ENCODE assay signal across 9 cellular contexts in genomic region chrX:71534773-71535544, GRCh38. TPM values are rescaled to one million over a fixed set of nuclear protein-coding genes. Genes with fewer than 3 reads are reported as not detected.
A peak's percentile ranks its signal among the peaks of the same experiment; 100 is the strongest.
DNase-seq lines count a peak whose midpoint lies in the region; ATAC-seq, FAIRE-seq and TF ChIP-seq lines count a peak whose summit lies in the region.
"Had no signal": no experiment of that assay in that cellular context is flagged by ENCODE, and none has a peak within 500 bp of the region (broad histone marks: within the 10 kb centered on the region; RNA-seq: fewer than 3 reads in every experiment).

No MANE protein-coding gene starts in this region.

- no peak for TF ChIP-seq CTCF in HepG2 (CRISPR knock-in tag; IDR thresholded peaks at IDR 0.05)
- no peak for TF ChIP-seq CTCF in thoracic aorta (IDR thresholded peaks at IDR 0.05)

- H3K9me3 ChIP-seq in HepG2 (ENCODE audit: low read length), result no peaks in the 10 kb centered on the region
- H3K9me3 ChIP-seq in thoracic aorta, result no peaks in the 10 kb centered on the region

- H3K4me3 ChIP-seq in HepG2 (replicated peaks in 1 of 3; ENCODE audit: insufficient read depth in 1 of 3, low read depth in 2 of 3, low read length in 3 of 3) (peak overlapping the region; percentile 71 to 83 (median 72)), thoracic aorta (peak overlapping the region; percentile 93)

- WGBS in HepG2 (ENCODE audit: low lambda C conversion rate), result under 1% methylated on average over 9 of the region's 9 CpGs

- DNase-seq in activated CD4-positive, alpha-beta T cell treated with anti-CD3 and anti-CD28 coated beads, Interleukin-2, amount 10 ng/mL, durations not matched to agents 7 days and 5 days, result no peak
- DNase-seq in activated CD4-positive, alpha-beta T cell treated with anti-CD3 and anti-CD28 coated beads, Interleukin-2, amount 50 U/mL, for 4 hours, result no peak
- DNase-seq in activated naive CD8-positive, alpha-beta T cell treated with anti-CD3 and anti-CD28 coated beads, Interleukin-2, amount 10 ng/mL, durations not matched to agents 7 days and 5 days, result no peak
- peak; percentile 13 for DNase-seq in HepG2 (ENCODE audit: low spot score)
- no peak for DNase-seq in thoracic aorta (ENCODE audit: low spot score)
- no peak for DNase-seq in GM03348 (ENCODE audit: low spot score)
- DNase-seq in NCI-H2107 treated with DMSO at 0.1 percent for 48 hours (lab: John Stamatoyannopoulos, UW; ENCODE audit: unreplicated experiment), result no peak
- DNase-seq: SIG-M5 had no signal

- H3K27me3 Mint-ChIP-seq in activated CD4-positive, alpha-beta T cell treated with anti-CD3 and anti-CD28 coated beads, Interleukin-2, amount 10 ng/mL, durations not matched to agents 7 days and 5 days, result no peaks in the 10 kb centered on the region
- H3K27me3 Mint-ChIP-seq in activated naive CD8-positive, alpha-beta T cell treated with anti-CD3 and anti-CD28 coated beads, Interleukin-2, amount 10 ng/mL, durations not matched to agents 7 days and 5 days, result no peaks in the 10 kb centered on the region

- no peak for ATAC-seq in activated naive CD8-positive, alpha-beta T cell treated with anti-CD3 and anti-CD28 coated beads, Interleukin-2, amount 10 ng/mL, durations not matched to agents 7 days and 5 days (ENCODE audit: low read depth)
- ATAC-seq in HepG2 (no peak), thoracic aorta (ENCODE audit: insufficient number of reproducible peaks, low FRiP score, low read depth) (no peak), GM19467 (IDR thresholded peaks at IDR 0.05; ENCODE audit: unreplicated experiment) (no peak)

- peaks cover 47% of the 10 kb centered on the region for H3K36me3 Mint-ChIP-seq in activated CD4-positive, alpha-beta T cell treated with anti-CD3 and anti-CD28 coated beads, Interleukin-2, amount 10 ng/mL, durations not matched to agents 7 days and 5 days (ENCODE audit: low read depth)
- H3K36me3 Mint-ChIP-seq in activated naive CD8-positive, alpha-beta T cell treated with anti-CD3 and anti-CD28 coated beads, Interleukin-2, amount 10 ng/mL, durations not matched to agents 7 days and 5 days, result peaks cover 25% of the 10 kb centered on the region

- CTCF ChIA-PET in activated CD4-positive, alpha-beta T cell treated with anti-CD3 and anti-CD28 coated beads, Interleukin-2, amount 10 ng/mL, durations not matched to agents 7 days and 5 days (lab: Charles Lee), result interaction anchor here (0.6 to 1.3 kb wide), 4 partner anchors 9 to 80 kb away, joined by 3 to 6 read pairs (median 4); no protein-coding TSS in a partner anchor
- CTCF ChIA-PET in HepG2 (lab: Yijun Ruan, JAX; ENCODE audit: low intra/inter-chr PET ratio, low total read pairs), result no interaction called here

- H3K27ac ChIP-seq in HepG2 (ENCODE audit: extremely low read length, insufficient read depth, low read length) (peak overlapping the region; percentile 82), thoracic aorta (peak overlapping the region; percentile 84 to 88)

- peaks cover 51% of the 10 kb centered on the region for H4K20me1 ChIP-seq in HepG2 (ENCODE audit: insufficient read depth, low read length)

- H3K79me2 ChIP-seq in HepG2 (ENCODE audit: insufficient read depth, low read length), result peaks cover 64% of the 10 kb centered on the region

- in situ Hi-C loops in HepG2 (cut with HindIII; ENCODE audit: extremely low pct_ligation_motif_present, low pct_unique_long_range_greater_than_20kb), result no loop called here

- H3K36me3 ChIP-seq in HepG2 (replicated peaks in 1 of 2; ENCODE audit: control insufficient read depth in 1 of 2, insufficient read depth in 2 of 2, low read length in 2 of 2) (peaks cover 1 to 9% of the 10 kb centered on the region in 2 experiments; a peak in 4 of 5 replicates), thoracic aorta (no peaks in the 10 kb centered on the region)

- peak; percentile 64 for FAIRE-seq in HepG2 (lab: Jason Lieb, UNC)

- H3K4me2 ChIP-seq in HepG2 (ENCODE audit: low read depth, low read length), result peak overlapping the region; percentile 76

- no peaks in the 10 kb centered on the region; a peak in 1 of 5 replicates for H3K27me3 ChIP-seq in HepG2 (ENCODE audit: control insufficient read depth in 1 of 2, insufficient read depth in 2 of 2, low read length in 2 of 2)
- H3K27me3 ChIP-seq in thoracic aorta (replicated peaks; ENCODE audit: insufficient read depth), result no peaks in the 10 kb centered on the region

- no peak for TF ChIP-seq RAD21 in HepG2 (CRISPR knock-in tag; IDR thresholded peaks at IDR 0.05)

- peak overlapping the region; percentile 93 for H3K9ac ChIP-seq in HepG2 (ENCODE audit: insufficient read depth, low read depth, low read length)

- H3K4me1 ChIP-seq in HepG2 (ENCODE audit: insufficient read depth, low read length) (peaks cover 47% of the 10 kb centered on the region), thoracic aorta (ENCODE audit: control insufficient read depth in 1 of 2, low read depth in 2 of 2) (peaks cover 11 to 37% of the 10 kb centered on the region in 2 donors)

- POLR2A ChIA-PET in activated CD4-positive, alpha-beta T cell treated with anti-CD3 and anti-CD28 coated beads, Interleukin-2, amount 10 ng/mL, durations not matched to agents 7 days and 5 days (lab: Charles Lee), result interaction anchor here (0.9 kb wide), 1 partner anchor 252 kb away, joined by 5 read pairs; the partner anchor contains the start of gene NONO
- POLR2A ChIA-PET in activated naive CD8-positive, alpha-beta T cell treated with anti-CD3 and anti-CD28 coated beads, Interleukin-2, amount 10 ng/mL, durations not matched to agents 7 days and 5 days (lab: Charles Lee), result interaction anchor here (0.6 to 5.2 kb wide), 16 partner anchors 9 to 467 kb away, joined by 3 to 45 read pairs (median 6); partner anchors contain the start of genes CXCR3, MED12, NONO and SNX12
- POLR2A ChIA-PET in HepG2 (lab: Yijun Ruan, JAX), result interaction anchor here (0.6 to 4.1 kb wide), 5 partner anchors 16 to 1987 kb away, joined by 3 to 21 read pairs (median 3); partner anchors contain the start of gene TAF1

- peaks cover 36% of the 10 kb centered on the region for H3K4me1 Mint-ChIP-seq in activated CD4-positive, alpha-beta T cell treated with anti-CD3 and anti-CD28 coated beads, Interleukin-2, amount 10 ng/mL, durations not matched to agents 7 days and 5 days
- peaks cover 23% of the 10 kb centered on the region for H3K4me1 Mint-ChIP-seq in activated naive CD8-positive, alpha-beta T cell treated with anti-CD3 and anti-CD28 coated beads, Interleukin-2, amount 10 ng/mL, durations not matched to agents 7 days and 5 days

- TF ChIP-seq EP300 in HepG2 (IDR thresholded peaks at IDR 0.05; ENCODE audit: low read depth in 2 of 2, low read length in 2 of 2) (no peak), HepG2 (CRISPR knock-in tag; IDR thresholded peaks at IDR 0.05; ENCODE audit: borderline replicate concordance) (no peak)

- BruUV-seq in HepG2 (replicated peaks; lab: Mats Ljungman, UMichigan), result TSS peak; percentile 48

- H2AFZ ChIP-seq in HepG2 (ENCODE audit: low read length), result no peak overlapping the region

- no peaks in the 10 kb centered on the region for H3K9me3 Mint-ChIP-seq in activated CD4-positive, alpha-beta T cell treated with anti-CD3 and anti-CD28 coated beads, Interleukin-2, amount 10 ng/mL, durations not matched to agents 7 days and 5 days
- no peaks in the 10 kb centered on the region for H3K9me3 Mint-ChIP-seq in activated naive CD8-positive, alpha-beta T cell treated with anti-CD3 and anti-CD28 coated beads, Interleukin-2, amount 10 ng/mL, durations not matched to agents 7 days and 5 days

- peak overlapping the region; percentile 85 for H3K4me3 Mint-ChIP-seq in activated CD4-positive, alpha-beta T cell treated with anti-CD3 and anti-CD28 coated beads, Interleukin-2, amount 10 ng/mL, durations not matched to agents 7 days and 5 days
- peak overlapping the region; percentile 89 for H3K4me3 Mint-ChIP-seq in activated naive CD8-positive, alpha-beta T cell treated with anti-CD3 and anti-CD28 coated beads, Interleukin-2, amount 10 ng/mL, durations not matched to agents 7 days and 5 days

- no peak for TF ChIP-seq POLR2A in HepG2 (IDR thresholded peaks at IDR 0.05; ENCODE audit: insufficient read depth in 1 of 2, low read depth in 2 of 2, low read length in 2 of 2)

- peak overlapping the region; percentile 100 for H3K27ac Mint-ChIP-seq in activated CD4-positive, alpha-beta T cell treated with anti-CD3 and anti-CD28 coated beads, Interleukin-2, amount 10 ng/mL, durations not matched to agents 7 days and 5 days
- peak overlapping the region; percentile 93 for H3K27ac Mint-ChIP-seq in activated naive CD8-positive, alpha-beta T cell treated with anti-CD3 and anti-CD28 coated beads, Interleukin-2, amount 10 ng/mL, durations not matched to agents 7 days and 5 days

- intact Hi-C loops in HepG2 (cut with micrococcal nuclease; ENCODE audit: unreplicated experiment), result no loop called here

RNA-seq across cellular contexts. Expression of gene OGT, which starts 2.1 kb away (rescaled TPM):
- 100 to 1,000 TPM; 345 to 362 TPM for total RNA-seq in activated CD4-positive, alpha-beta T cell treated with anti-CD3 and anti-CD28 coated beads, Interleukin-2, amount 10 ng/mL, durations not matched to agents 7 days and 5 days
- 100 to 1,000 TPM; 487 to 498 TPM for total RNA-seq in activated naive CD8-positive, alpha-beta T cell treated with anti-CD3 and anti-CD28 coated beads, Interleukin-2, amount 10 ng/mL, durations not matched to agents 7 days and 5 days
- total RNA-seq in HepG2 (2016; rRNA removed; fragmentation: Illumina TruSeq; extraction: Trizol) (52.5 and 71.7 TPM in 2 replicates), thoracic aorta (100 to 1,000 TPM; 196 to 258 TPM)
- total RNA-seq in HepG2 (2016; cell fraction: cytosol; rRNA removed; fragmentation: Illumina TruSeq; extraction: Trizol; ENCODE audit: low read depth), result 4.9 and 5.6 TPM in 2 replicates
- 52.7 and 70.9 TPM in 2 replicates for total RNA-seq in HepG2 (2016; cell fraction: insoluble cytoplasmic fraction; rRNA removed; fragmentation: Illumina TruSeq; extraction: Trizol)
- 11.5 and 13.1 TPM in 2 replicates for total RNA-seq in HepG2 (2016; cell fraction: membrane; rRNA removed; fragmentation: Illumina TruSeq; extraction: Trizol)
- 170 and 179 TPM in 2 replicates for total RNA-seq in HepG2 (2016; cell fraction: nucleus; rRNA removed; fragmentation: Illumina TruSeq; extraction: Trizol)
- 463 and 485 TPM in 2 replicates for polyA plus RNA-seq in HepG2 (2011; rRNA removed)
- 37.5 and 43.0 TPM in 2 replicates for polyA plus RNA-seq in HepG2 (2011; cell fraction: cytosol; rRNA removed)
- 2,493 and 2,606 TPM in 2 replicates for polyA plus RNA-seq in HepG2 (2011; cell fraction: nucleus; rRNA removed)
- polyA plus RNA-seq in HepG2 (2012), result 113 and 128 TPM in 2 replicates
- 0.86 and 0.88 TPM in 2 replicates for polyA plus RNA-seq in HepG2 (2016; cell fraction: cytosol; fragmentation: Illumina TruSeq; extraction: Trizol; ENCODE audit: low read depth)
- 22.9 and 23.0 TPM in 2 replicates for polyA plus RNA-seq in HepG2 (2016; cell fraction: insoluble cytoplasmic fraction; fragmentation: Illumina TruSeq; extraction: Trizol; ENCODE audit: low read depth)
- polyA plus RNA-seq in HepG2 (2016; cell fraction: membrane; fragmentation: Illumina TruSeq; extraction: Trizol; ENCODE audit: low read depth), result 3.1 and 3.9 TPM in 2 replicates
- 356 and 366 TPM in 2 replicates for polyA plus RNA-seq in HepG2 (2016; cell fraction: nucleus; fragmentation: Illumina TruSeq; extraction: Trizol; ENCODE audit: insufficient read depth, low read depth)
- 281 and 760 TPM in 2 replicates for polyA minus RNA-seq in HepG2 (2011; rRNA and poly(A)+ RNA removed; ENCODE audit: low replicate concordance)
- 35.7 and 38.7 TPM in 2 replicates for polyA minus RNA-seq in HepG2 (2011; cell fraction: cytosol; rRNA and poly(A)+ RNA removed)
- polyA minus RNA-seq in HepG2 (2011; cell fraction: nucleus; rRNA and poly(A)+ RNA removed), result 961 and 1,068 TPM in 2 replicates

RNA-seq across cellular contexts. Expression of gene GCNA, which starts 43.3 kb away (rescaled TPM):
- total RNA-seq in activated CD4-positive, alpha-beta T cell treated with anti-CD3 and anti-CD28 coated beads, Interleukin-2, amount 10 ng/mL, durations not matched to agents 7 days and 5 days, result 1 to 10 TPM; 4.7 to 5.9 TPM
- total RNA-seq in activated naive CD8-positive, alpha-beta T cell treated with anti-CD3 and anti-CD28 coated beads, Interleukin-2, amount 10 ng/mL, durations not matched to agents 7 days and 5 days, result 1 to 10 TPM; 8.5 to 8.7 TPM
- total RNA-seq in HepG2 (2016; rRNA removed; fragmentation: Illumina TruSeq; extraction: Trizol), result 0.17 and 0.66 TPM in 2 replicates
- total RNA-seq in HepG2 (2016; cell fraction: cytosol; rRNA removed; fragmentation: Illumina TruSeq; extraction: Trizol; ENCODE audit: low read depth), result 0.35 and 0.51 TPM in 2 replicates
- 0.27 and 0.32 TPM in 2 replicates for total RNA-seq in HepG2 (2016; cell fraction: insoluble cytoplasmic fraction; rRNA removed; fragmentation: Illumina TruSeq; extraction: Trizol)
- 0.38 and 0.43 TPM in 2 replicates for total RNA-seq in HepG2 (2016; cell fraction: membrane; rRNA removed; fragmentation: Illumina TruSeq; extraction: Trizol)
- 0.62 and 0.69 TPM in 2 replicates for total RNA-seq in HepG2 (2016; cell fraction: nucleus; rRNA removed; fragmentation: Illumina TruSeq; extraction: Trizol)
- 0.38 and 0.44 TPM in 2 replicates for polyA plus RNA-seq in HepG2 (2011; rRNA removed)
- polyA plus RNA-seq in HepG2 (2011; cell fraction: cytosol; rRNA removed), result 0.09 and 0.12 TPM in 2 replicates
- polyA plus RNA-seq in HepG2 (2011; cell fraction: nucleus; rRNA removed), result 1.7 and 2.0 TPM in 2 replicates
- polyA plus RNA-seq in HepG2 (2012), result 0.27 and 0.55 TPM in 2 replicates
- polyA plus RNA-seq in HepG2 (2016; cell fraction: cytosol; fragmentation: Illumina TruSeq; extraction: Trizol; ENCODE audit: low read depth), result 0.05 and 0.11 TPM in 2 replicates
- polyA plus RNA-seq in HepG2 (2016; cell fraction: insoluble cytoplasmic fraction; fragmentation: Illumina TruSeq; extraction: Trizol; ENCODE audit: low read depth), result 0.17 and 0.27 TPM in 2 replicates
- 0.17 and 0.20 TPM in 2 replicates for polyA plus RNA-seq in HepG2 (2016; cell fraction: membrane; fragmentation: Illumina TruSeq; extraction: Trizol; ENCODE audit: low read depth)
- 1.8 and 2.4 TPM in 2 replicates for polyA plus RNA-seq in HepG2 (2016; cell fraction: nucleus; fragmentation: Illumina TruSeq; extraction: Trizol; ENCODE audit: insufficient read depth, low read depth)
- 0.48 and 0.96 TPM in 2 replicates for polyA minus RNA-seq in HepG2 (2011; rRNA and poly(A)+ RNA removed; ENCODE audit: low replicate concordance)
- not detected in 2 replicates for polyA minus RNA-seq in HepG2 (2011; cell fraction: cytosol; rRNA and poly(A)+ RNA removed)
- 0.77 and 1.1 TPM in 2 replicates for polyA minus RNA-seq in HepG2 (2011; cell fraction: nucleus; rRNA and poly(A)+ RNA removed)
- 1 to 10 TPM; 5.1 to 5.4 TPM for total RNA-seq in thoracic aorta
